ENCODE assay signal across 24 cellular contexts in genomic region chr5:114099161-114099560, GRCh38.
"Had no signal": no experiment of that assay in that cellular context is flagged by ENCODE, and none has a peak within 500 bp of the region (broad histone marks: within the 10 kb centered on the region; RNA-seq: fewer than 3 reads in every experiment).

No MANE protein-coding gene starts in this region.

- DNase-seq: naive thymus-derived CD8-positive, alpha-beta T cell; nephron progenitor cell; nucleus accumbens; pancreas; psoas muscle; right cardiac atrium; right lobe of liver; sigmoid colon; small intestine; stimulated activated CD4-positive, alpha-beta T cell treated with anti-CD3 and anti-CD28 coated beads, Interleukin-15, amount 100 ng/mL, for 24 hours; stimulated activated CD4-positive, alpha-beta T cell treated with anti-CD3 and anti-CD28 coated beads, Interleukin-2, amount 100 ng/mL, for 24 hours; stimulated activated CD4-positive, alpha-beta T cell treated with anti-CD3 and anti-CD28 coated beads, Interleukin-2, amount 100 ng/mL, for 48 hours; stimulated activated CD4-positive, alpha-beta T cell treated with anti-CD3 and anti-CD28 coated beads, Interleukin-4, amount 100 ng/mL, for 24 hours; stimulated activated naive B cell treated with anti-CD40 and anti-IgM and Interleukin-4, amounts not matched to agents 10 μg/mL and 1 μg/mL and 100 μg/mL, for 72 hours; stimulated activated naive CD4-positive, alpha-beta T cell treated with Interleukin-2 at 50 U/mL for 16 hours; stomach; thyroid gland; transverse colon; upper lobe of right lung; uterus had no signal

- H3K36me3 ChIP-seq: neutrophil, pancreas, right lobe of liver, sigmoid colon, stomach, thoracic aorta, thyroid gland, transverse colon, upper lobe of right lung, uterus had no signal

- ATAC-seq: naive thymus-derived CD8-positive, alpha-beta T cell; natural killer cell treated with Interleukin-12 subunit alpha and Interleukin-12 subunit beta and Interleukin-15 and Interleukin-18, amount 100 ng/mL, for 72 hours; pancreas; psoas muscle; right cardiac atrium; right lobe of liver; stimulated activated effector memory CD8-positive, alpha-beta T cell treated with anti-CD3 and anti-CD28 coated beads, Interleukin-12 subunit alpha, Interleukin-12 subunit beta, amount 100 ng/mL, for 72 hours; stimulated activated naive B cell treated with anti-CD40 and anti-IgM and Interleukin-4, amounts not matched to agents 10 μg/mL and 1 μg/mL and 100 μg/mL, for 72 hours; upper lobe of right lung had no signal

- H3K27me3 ChIP-seq: neutrophil, pancreas, right lobe of liver, sigmoid colon, stomach, thyroid gland, transverse colon, upper lobe of right lung, uterus had no signal

- H3K27ac ChIP-seq: neutrophil, pancreas, psoas muscle, right lobe of liver, sigmoid colon, stomach, thoracic aorta, thyroid gland, transverse colon, upper lobe of right lung, uterus had no signal

- H3K4me3 ChIP-seq: pancreas, psoas muscle, right lobe of liver, sigmoid colon, stomach, thoracic aorta, thyroid gland, transverse colon, upper lobe of right lung, uterus had no signal

- H3K9me3 ChIP-seq: neutrophil, pancreas, psoas muscle, right lobe of liver, sigmoid colon, stomach, thoracic aorta, thyroid gland, transverse colon, upper lobe of right lung, uterus had no signal

- H3K4me1 ChIP-seq: pancreas, psoas muscle, right lobe of liver, sigmoid colon, stomach, thyroid gland, transverse colon, upper lobe of right lung, uterus had no signal

- FAIRE-seq: small intestine had no signal
